Comparison of ENCODE assay signal across 1 cellular context in the genomic region with DNA sequence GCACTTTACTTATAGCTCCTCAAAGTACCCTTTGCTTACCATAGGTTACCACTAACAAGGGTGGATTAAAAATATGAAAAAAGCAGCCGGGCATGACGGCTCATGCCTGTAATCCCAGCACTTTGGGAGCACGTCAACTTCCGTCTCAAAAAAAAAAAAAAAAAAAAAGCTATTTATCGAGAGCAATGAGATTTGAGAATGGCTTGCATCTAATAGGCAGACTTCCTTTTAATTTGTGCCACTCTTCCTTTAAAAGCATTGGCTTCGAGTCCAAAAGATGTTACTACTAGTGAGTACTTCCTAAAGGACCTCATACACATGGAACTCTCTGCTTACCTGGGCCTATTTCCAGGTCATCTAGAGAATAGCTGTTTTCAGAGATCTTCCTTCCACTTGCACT.
TF ChIP-seq lines count a peak whose summit lies in the region.

No MANE protein-coding gene starts in this region.

TF ChIP-seq in WTC11, 78 proteins besides CTCF, POLR2A, EP300 and RAD21:
- TF ChIP-seq AFF4 (CRISPR knock-in tag; IDR thresholded peaks at IDR 0.05; ENCODE audit: borderline replicate concordance) (no peak), ZNF416 (CRISPR knock-in tag; IDR thresholded peaks at IDR 0.05) (no peak), SMAD3 (CRISPR knock-in tag; IDR thresholded peaks at IDR 0.05; ENCODE audit: borderline replicate concordance) (no peak), GRHL2 (CRISPR knock-in tag; IDR thresholded peaks at IDR 0.05; ENCODE audit: insufficient replicate concordance, severe bottlenecking) (no peak), FOXP1 (CRISPR knock-in tag; IDR thresholded peaks at IDR 0.05; ENCODE audit: borderline replicate concordance) (no peak), ATF2 (CRISPR knock-in tag; IDR thresholded peaks at IDR 0.05; ENCODE audit: borderline replicate concordance, low read depth) (no peak), ZNF263 (CRISPR knock-in tag; IDR thresholded peaks at IDR 0.05; ENCODE audit: low read depth) (no peak), SP1 (CRISPR knock-in tag; conservative IDR thresholded peaks at IDR 0.05) (no peak), NFATC4 (CRISPR knock-in tag; IDR thresholded peaks at IDR 0.05) (no peak)
- TF ChIP-seq, protein P1, sequence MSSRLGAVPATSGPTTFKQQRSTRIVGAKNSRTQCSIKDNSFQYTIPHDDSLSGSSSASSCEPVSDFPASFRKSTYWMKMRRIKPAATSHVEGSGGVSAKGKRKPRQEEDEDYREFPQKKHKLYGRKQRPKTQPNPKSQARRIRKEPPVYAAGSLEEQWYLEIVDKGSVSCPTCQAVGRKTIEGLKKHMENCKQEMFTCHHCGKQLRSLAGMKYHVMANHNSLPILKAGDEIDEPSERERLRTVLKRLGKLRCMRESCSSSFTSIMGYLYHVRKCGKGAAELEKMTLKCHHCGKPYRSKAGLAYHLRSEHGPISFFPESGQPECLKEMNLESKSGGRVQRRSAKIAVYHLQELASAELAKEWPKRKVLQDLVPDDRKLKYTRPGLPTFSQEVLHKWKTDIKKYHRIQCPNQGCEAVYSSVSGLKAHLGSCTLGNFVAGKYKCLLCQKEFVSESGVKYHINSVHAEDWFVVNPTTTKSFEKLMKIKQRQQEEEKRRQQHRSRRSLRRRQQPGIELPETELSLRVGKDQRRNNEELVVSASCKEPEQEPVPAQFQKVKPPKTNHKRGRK (CRISPR knock-in tag; IDR thresholded peaks at IDR 0.05; ENCODE audit: borderline replicate concordance), result no peak
- TF ChIP-seq, protein P2, sequence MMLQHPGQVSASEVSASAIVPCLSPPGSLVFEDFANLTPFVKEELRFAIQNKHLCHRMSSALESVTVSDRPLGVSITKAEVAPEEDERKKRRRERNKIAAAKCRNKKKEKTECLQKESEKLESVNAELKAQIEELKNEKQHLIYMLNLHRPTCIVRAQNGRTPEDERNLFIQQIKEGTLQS (CRISPR knock-in tag; conservative IDR thresholded peaks at IDR 0.05), result no peak
- TF ChIP-seq, protein P3, sequence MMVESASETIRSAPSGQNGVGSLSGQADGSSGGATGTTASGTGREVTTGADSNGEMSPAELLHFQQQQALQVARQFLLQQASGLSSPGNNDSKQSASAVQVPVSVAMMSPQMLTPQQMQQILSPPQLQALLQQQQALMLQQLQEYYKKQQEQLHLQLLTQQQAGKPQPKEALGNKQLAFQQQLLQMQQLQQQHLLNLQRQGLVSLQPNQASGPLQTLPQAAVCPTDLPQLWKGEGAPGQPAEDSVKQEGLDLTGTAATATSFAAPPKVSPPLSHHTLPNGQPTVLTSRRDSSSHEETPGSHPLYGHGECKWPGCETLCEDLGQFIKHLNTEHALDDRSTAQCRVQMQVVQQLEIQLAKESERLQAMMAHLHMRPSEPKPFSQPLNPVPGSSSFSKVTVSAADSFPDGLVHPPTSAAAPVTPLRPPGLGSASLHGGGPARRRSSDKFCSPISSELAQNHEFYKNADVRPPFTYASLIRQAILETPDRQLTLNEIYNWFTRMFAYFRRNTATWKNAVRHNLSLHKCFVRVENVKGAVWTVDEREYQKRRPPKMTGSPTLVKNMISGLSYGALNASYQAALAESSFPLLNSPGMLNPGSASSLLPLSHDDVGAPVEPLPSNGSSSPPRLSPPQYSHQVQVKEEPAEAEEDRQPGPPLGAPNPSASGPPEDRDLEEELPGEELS (CRISPR knock-in tag; IDR thresholded peaks at IDR 0.05), result no peak
